7 cellular contexts compared by ENCODE assay signal in the genomic region with DNA sequence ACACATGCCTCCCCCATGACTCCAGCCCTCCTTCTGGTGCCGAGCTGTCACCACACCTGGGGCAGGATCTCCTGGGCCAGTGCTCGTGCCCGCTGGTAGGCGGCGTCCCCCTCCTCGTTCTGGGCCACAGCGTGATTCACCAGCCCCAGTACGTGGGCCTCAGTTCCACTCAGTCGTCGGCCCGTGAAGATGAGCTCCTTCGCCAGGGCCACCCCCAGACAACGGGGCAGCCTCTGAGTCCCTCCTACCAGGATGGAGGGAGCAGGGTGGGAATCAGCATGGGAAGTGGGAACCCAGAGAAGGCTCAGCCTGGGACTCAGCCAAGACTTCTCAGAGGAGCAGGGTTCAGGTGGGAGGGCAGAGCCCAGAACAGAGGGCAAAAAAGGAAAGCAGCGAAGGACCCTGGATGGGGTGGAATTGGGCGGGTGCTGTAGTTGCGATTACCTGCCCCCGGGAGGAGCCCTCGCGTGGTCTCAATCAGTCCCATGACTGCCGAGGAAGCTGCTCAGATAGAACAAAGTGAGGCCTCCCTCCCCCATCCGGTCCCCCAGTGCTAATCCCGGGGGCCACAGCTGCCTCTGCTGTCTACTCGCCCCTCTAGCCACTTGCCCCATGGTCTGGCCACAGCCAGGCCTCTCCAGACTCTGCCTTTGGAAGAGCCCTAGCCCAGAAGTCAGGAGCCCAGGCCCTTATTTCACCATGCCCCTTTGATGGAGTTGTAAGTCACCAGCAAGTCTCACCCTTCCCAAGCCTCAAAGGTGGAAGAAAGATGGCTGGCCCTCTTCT. TPM values are rescaled to one million over a fixed set of nuclear protein-coding genes. Genes with fewer than 3 reads are reported as not detected.
A peak's percentile ranks its signal among the peaks of the same experiment; 100 is the strongest.
DNase-seq lines count a peak whose midpoint lies in the region; ATAC-seq and TF ChIP-seq lines count a peak whose summit lies in the region.

No MANE protein-coding gene starts in this region.

- H3K9me3 Mint-ChIP-seq in WTC11: no peaks in the 10 kb centered on the region

- CTCF ChIA-PET in WTC11 (lab: Charles Lee): interaction anchor here (0.6 to 1.9 kb wide), 27 partner anchors 8 to 291 kb away, joined by 3 to 11 read pairs (median 4); partner anchors contain the start of genes ECHDC2, PODN, SCP2 and ZYG11A

- H3K4me1 Mint-ChIP-seq in WTC11: peaks cover 32% of the 10 kb centered on the region

- ATAC-seq in WTC11 (peak; percentile 95), HG02763 (IDR thresholded peaks at IDR 0.05; ENCODE audit: unreplicated experiment) (no peak), GM18511 (IDR thresholded peaks at IDR 0.05; ENCODE audit: unreplicated experiment) (no peak)

- peak; percentile 53 for TF ChIP-seq CTCF in GM06990 (IDR thresholded peaks at IDR 0.05; ENCODE audit: insufficient read depth, low read length, poor library complexity, severe bottlenecking)
- TF ChIP-seq CTCF in WTC11 (IDR thresholded peaks at IDR 0.05): no peak
- peak; percentile 30 for TF ChIP-seq CTCF in foreskin fibroblast (IDR thresholded peaks at IDR 0.05; ENCODE audit: low read depth, low read length)

- no peaks in the 10 kb centered on the region for H3K27me3 Mint-ChIP-seq in WTC11 (ENCODE audit: low read depth)

- H3K36me3 Mint-ChIP-seq in WTC11: no peaks in the 10 kb centered on the region

- H3K27ac Mint-ChIP-seq in WTC11: 0 out of 2 replicates have a peak overlapping the region, but pooled peaks have one; percentile 4

- H3K27me3 ChIP-seq in GM06990 (replicated peaks; ENCODE audit: control insufficient read depth, insufficient read depth, low read length): no peaks in the 10 kb centered on the region

- H3K4me3 ChIP-seq in GM06990 (replicated peaks; ENCODE audit: low read depth, low read length) (no peak overlapping the region), foreskin fibroblast (ENCODE audit: low read depth in 1 of 2, low read length in 2 of 2) (no peak overlapping the region)

- POLR2A ChIA-PET in WTC11 (lab: Charles Lee): interaction anchor here (0.5 to 1.0 kb wide), 2 partner anchors 10 to 327 kb away, joined by 3 to 4 read pairs; no protein-coding TSS in a partner anchor

- no peak overlapping the region for H3K4me3 Mint-ChIP-seq in WTC11

- H3K36me3 ChIP-seq in GM06990 (ENCODE audit: control insufficient read depth, insufficient read depth, low read length): peaks cover 9% of the 10 kb centered on the region

- peak; percentile 48 for DNase-seq in GM06990 (ENCODE audit: extremely low read depth, insufficient read length)
- DNase-seq in HuH-7.5 (ENCODE audit: low spot score): peak; percentile 69
- DNase-seq in WTC11 (ENCODE audit: low spot score): peak; percentile 78
- peak in 1 of 2 donors; percentile 35 for DNase-seq in foreskin fibroblast
- peak; percentile 7 to 14 for DNase-seq in stimulated activated CD4-positive, alpha-beta T cell treated with anti-CD3 and anti-CD28 coated beads, Interleukin-4, amount 100 ng/mL, for 4 hours

TF ChIP-seq in WTC11, 78 proteins besides CTCF, POLR2A, EP300 and RAD21:
- TF ChIP-seq MAX (CRISPR knock-in tag; IDR thresholded peaks at IDR 0.05) (0 out of 2 replicates have a peak, but pooled peaks have one; percentile 54), NR3C1 (CRISPR knock-in tag; conservative IDR thresholded peaks at IDR 0.05; ENCODE audit: low read depth) (no peak)

RNA-seq across cellular contexts. Expression of gene ECHDC2, which starts 16.8 kb away (rescaled TPM):
- 27.8 to 41.0 TPM (median 34.7 TPM) in 3 replicates for total RNA-seq in WTC11 (2021)

RNA-seq across cellular contexts. Expression of gene SCP2, which starts 22.3 kb away (rescaled TPM):
- 56.4 to 60.4 TPM (median 56.8 TPM) in 3 replicates for total RNA-seq in WTC11 (2021)
